8 cellular contexts compared by ENCODE assay signal in genomic region chr5:21810737-21811316, GRCh38.
DNase-seq lines count a peak whose midpoint lies in the region; ATAC-seq lines count a peak whose summit lies in the region.

No MANE protein-coding gene starts in this region.

- no peaks in the 10 kb centered on the region for H3K36me3 Mint-ChIP-seq in T-cell
- H3K36me3 Mint-ChIP-seq in activated CD4-positive, alpha-beta T cell treated with anti-CD3 and anti-CD28 coated beads for 36 hours (ENCODE audit: low read depth) = no peaks in the 10 kb centered on the region

- no peak overlapping the region for H3K4me3 Mint-ChIP-seq in T-cell
- no peak overlapping the region for H3K4me3 Mint-ChIP-seq in activated CD4-positive, alpha-beta T cell treated with anti-CD3 and anti-CD28 coated beads for 36 hours

- H3K9me3 Mint-ChIP-seq in T-cell = peaks cover 4 to 5% (median 4%) of the 10 kb centered on the region in 3 donors
- H3K9me3 Mint-ChIP-seq in activated CD4-positive, alpha-beta T cell treated with anti-CD3 and anti-CD28 coated beads for 36 hours (ENCODE audit: low read depth) = no peaks in the 10 kb centered on the region

- POLR2A ChIA-PET in T-cell (lab: Charles Lee) = interaction anchor here in 1 of 2 donors (0.7 kb wide), 1 partner anchor 1024 kb away, joined by 5 read pairs; no protein-coding TSS in a partner anchor
- POLR2A ChIA-PET in activated CD4-positive, alpha-beta T cell treated with anti-CD3 and anti-CD28 coated beads for 36 hours (lab: Charles Lee) = no interaction called here

- no peaks in the 10 kb centered on the region for H3K4me1 Mint-ChIP-seq in T-cell
- no peaks in the 10 kb centered on the region for H3K4me1 Mint-ChIP-seq in activated CD4-positive, alpha-beta T cell treated with anti-CD3 and anti-CD28 coated beads for 36 hours

- DNase-seq in AG20443 (ENCODE audit: low spot score) (peak; percentile 10), H4 (ENCODE audit: low spot score) (peak; percentile 45), RKO (ENCODE audit: low spot score) (peak; percentile 72), globus pallidus (ENCODE audit: low spot score) (peak; percentile 7), T-cell (no peak), T-helper 1 cell (no peak)
- no peak for DNase-seq in activated CD4-positive, alpha-beta T cell treated with anti-CD3 and anti-CD28 coated beads for 36 hours

- CTCF ChIA-PET in T-cell (lab: Charles Lee) = interaction anchor here in 1 of 2 donors (0.5 kb wide), 1 partner anchor 9 kb away, joined by 4 read pairs; no protein-coding TSS in a partner anchor
- CTCF ChIA-PET in activated CD4-positive, alpha-beta T cell treated with anti-CD3 and anti-CD28 coated beads for 36 hours (lab: Charles Lee) = interaction anchor here (0.7 kb wide), 1 partner anchor 601 kb away, joined by 4 read pairs; no protein-coding TSS in a partner anchor

- ATAC-seq in T-cell (replicated peaks in 1 of 4) (no peak), GM19467 (IDR thresholded peaks at IDR 0.05; ENCODE audit: unreplicated experiment) (no peak)
- ATAC-seq in activated CD4-positive, alpha-beta T cell treated with anti-CD3 and anti-CD28 coated beads for 36 hours = no peak

- H3K27me3 Mint-ChIP-seq in T-cell = no peaks in the 10 kb centered on the region
- no peaks in the 10 kb centered on the region for H3K27me3 Mint-ChIP-seq in activated CD4-positive, alpha-beta T cell treated with anti-CD3 and anti-CD28 coated beads for 36 hours

- intact Hi-C loops in activated CD4-positive, alpha-beta T cell treated with anti-CD3 and anti-CD28 coated beads for 36 hours (cut with DNase I, micrococcal nuclease) = loop anchor here in 1 of 2 experiments (5.0 kb wide), 1 partner anchor 1326 kb away; no protein-coding TSS in a partner anchor

- H3K27ac Mint-ChIP-seq in T-cell = no peak overlapping the region
- H3K27ac Mint-ChIP-seq in activated CD4-positive, alpha-beta T cell treated with anti-CD3 and anti-CD28 coated beads for 36 hours = no peak overlapping the region

Comparison
In these comparisons a context has a peak if more than half of its experiments do, and no peak if none do; other contexts are left out.
1. DNase-seq: peak in AG20443 (single experiment), H4 (single experiment), RKO (single experiment) and globus pallidus (single experiment); none in T-cell (0 of 34), T-helper 1 cell (0 of 5) and activated CD4-positive, alpha-beta T cell treated with anti-CD3 and anti-CD28 coated beads for 36 hours (single experiment).